ENCODE assay signal across 8 cellular contexts in the genomic region with DNA sequence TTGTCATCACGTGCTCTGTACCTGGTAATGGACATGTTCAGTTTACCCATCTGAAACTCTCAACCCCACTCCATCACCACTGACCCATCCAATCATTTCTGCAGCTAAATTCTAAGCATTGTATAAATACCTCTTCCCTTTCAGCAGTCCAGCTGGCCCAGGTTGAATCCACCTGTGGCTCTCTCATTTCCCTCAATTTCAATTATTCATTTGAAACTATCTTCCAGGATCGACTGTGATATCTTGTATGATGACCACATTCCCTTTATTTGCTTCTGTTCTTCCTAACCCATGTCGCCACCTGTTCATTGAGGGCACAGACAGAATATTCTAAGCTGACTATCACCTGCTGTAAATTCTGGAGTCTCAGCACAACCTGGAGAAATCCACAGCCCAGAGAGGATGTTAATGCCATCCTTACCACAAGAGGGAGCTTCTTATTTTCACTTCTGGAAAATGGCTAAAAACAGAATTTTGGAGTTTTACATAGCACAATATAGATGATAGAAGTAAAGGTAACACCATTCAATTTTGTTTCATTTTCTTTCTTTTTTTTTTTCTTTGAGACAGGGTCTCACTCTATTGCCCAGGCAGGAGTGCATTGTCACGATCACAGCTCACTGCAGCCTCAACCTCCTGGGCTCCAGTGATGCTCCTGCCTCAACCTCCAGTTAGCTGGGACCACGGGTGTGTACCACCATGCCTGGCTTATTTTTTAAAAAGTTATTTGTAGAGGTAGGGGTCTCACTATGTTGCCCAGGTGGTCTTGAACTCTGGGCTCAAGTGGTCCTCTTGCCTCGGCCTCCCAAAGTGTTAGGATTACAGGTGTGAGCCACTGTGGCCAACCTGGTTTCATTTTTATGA. TPM values are rescaled to one million over a fixed set of nuclear protein-coding genes. Genes with fewer than 3 reads are reported as not detected.
A peak's percentile ranks its signal among the peaks of the same experiment; 100 is the strongest.
DNase-seq lines count a peak whose midpoint lies in the region; ATAC-seq and TF ChIP-seq lines count a peak whose summit lies in the region.

No MANE protein-coding gene starts in this region.

- peak; percentile 2 for DNase-seq in AG04450 (ENCODE audit: low read depth, low spot score)
- DNase-seq in GM12864 (ENCODE audit: low read depth), result no peak
- peak; percentile 19 for DNase-seq in NCI-H774 (lab: John Stamatoyannopoulos, UW)
- no peak for DNase-seq in chondrocyte (ENCODE audit: low spot score)
- DNase-seq in naive thymus-derived CD8-positive, alpha-beta T cell, result peak in 3 of 10 donors; percentile 16 to 23 (median 21)
- DNase-seq in NCI-H524 treated with DMSO at 0.1 percent for 48 hours (lab: John Stamatoyannopoulos, UW), result no peak
- no peak for DNase-seq in stimulated activated CD8-positive, alpha-beta memory T cell treated with anti-CD3 and anti-CD28 coated beads, Interleukin-4, amount 100 ng/mL, for 48 hours

- H3K36me3 Mint-ChIP-seq in chondrocyte (ENCODE audit: low read depth), result no peaks in the 10 kb centered on the region
- H3K36me3 Mint-ChIP-seq in naive thymus-derived CD8-positive, alpha-beta T cell, result no peaks in the 10 kb centered on the region

- no peak overlapping the region for H3K27ac ChIP-seq in AG04450 (ENCODE audit: low read depth, low read length)

- H3K4me1 Mint-ChIP-seq in chondrocyte (ENCODE audit: low read depth), result peaks cover 1% of the 10 kb centered on the region
- peaks cover under 1 to 4% (median 2%) of the 10 kb centered on the region in 4 donors for H3K4me1 Mint-ChIP-seq in naive thymus-derived CD8-positive, alpha-beta T cell

- H3K9me3 Mint-ChIP-seq in chondrocyte (ENCODE audit: low read depth), result no peaks in the 10 kb centered on the region
- H3K9me3 Mint-ChIP-seq in naive thymus-derived CD8-positive, alpha-beta T cell, result no peaks in the 10 kb centered on the region

- no peak overlapping the region for H3K4me3 ChIP-seq in AG04450 (ENCODE audit: low read depth, low read length)
- H3K4me3 ChIP-seq in GM12864 (ENCODE audit: low read depth, low read length), result no peak overlapping the region

- CTCF ChIA-PET in AG04450 (lab: Charles Lee), result interaction anchor here (0.5 to 2.0 kb wide), 31 partner anchors 8 to 469 kb away, joined by 3 to 11 read pairs (median 4); a partner anchor contains a TSS

- peak; percentile 36 to 54 for ATAC-seq in naive thymus-derived CD8-positive, alpha-beta T cell
- no peak for ATAC-seq in HG03139 (IDR thresholded peaks at IDR 0.05; ENCODE audit: unreplicated experiment)

- no peaks in the 10 kb centered on the region for H3K9me3 ChIP-seq in AG04450 (ENCODE audit: control insufficient read depth, insufficient read depth, low read length)

- H3K27me3 Mint-ChIP-seq in chondrocyte (ENCODE audit: low read depth), result peaks cover 1% of the 10 kb centered on the region
- peaks cover 5 to 11% (median 6%) of the 10 kb centered on the region in 5 donors for H3K27me3 Mint-ChIP-seq in naive thymus-derived CD8-positive, alpha-beta T cell

- H3K27ac Mint-ChIP-seq in chondrocyte (ENCODE audit: unreplicated experiment), result no peak overlapping the region
- H3K27ac Mint-ChIP-seq in naive thymus-derived CD8-positive, alpha-beta T cell, result peak overlapping the region in 2 of 10 donors; percentile 6 to 8

- H3K4me3 Mint-ChIP-seq in chondrocyte (ENCODE audit: unreplicated experiment), result no peak overlapping the region
- no peak overlapping the region for H3K4me3 Mint-ChIP-seq in naive thymus-derived CD8-positive, alpha-beta T cell

- POLR2A ChIA-PET in AG04450 (lab: Yijun Ruan, JAX), result no interaction called here
- POLR2A ChIA-PET in naive thymus-derived CD8-positive, alpha-beta T cell (lab: Charles Lee), result no interaction called here

- no peaks in the 10 kb centered on the region for H3K27me3 ChIP-seq in AG04450 (ENCODE audit: control insufficient read depth, insufficient read depth, low read length)

- TF ChIP-seq CTCF in AG04450 (IDR thresholded peaks at IDR 0.05; ENCODE audit: low read depth, low read length), result peak; percentile 76
- TF ChIP-seq CTCF in GM12864 (IDR thresholded peaks at IDR 0.05; ENCODE audit: low read depth, low read length, missing control alignments), result peak; percentile 55
- TF ChIP-seq CTCF in chondrocyte (IDR thresholded peaks at IDR 0.05), result peak; percentile 88

RNA-seq across cellular contexts. Expression of a gene that starts 38.6 kb away (rescaled TPM):
- polyA plus RNA-seq in AG04450 (2011; rRNA removed), result 2.6 and 3.8 TPM in 2 replicates
- polyA minus RNA-seq in AG04450 (2011; rRNA and poly(A)+ RNA removed), result 5.6 and 6.3 TPM in 2 replicates
- total RNA-seq in chondrocyte, result 3.7 to 5.5 TPM (median 3.8 TPM) in 3 replicates
- total RNA-seq in naive thymus-derived CD8-positive, alpha-beta T cell, result 1 to 10 TPM; 7.2 to 7.3 TPM
- polyA plus RNA-seq in naive thymus-derived CD8-positive, alpha-beta T cell, result 1 to 10 TPM; 2.0 to 3.2 (median 2.8) TPM

Comparison
In these comparisons a context has a peak if more than half of its experiments do, and no peak if none do; other contexts are left out.
1. DNase-seq: peak in AG04450 (single experiment) and NCI-H774 (single experiment); none in GM12864 (single experiment), chondrocyte (single experiment), NCI-H524 treated with DMSO at 0.1 percent for 48 hours (single experiment) and stimulated activated CD8-positive, alpha-beta memory T cell treated with anti-CD3 and anti-CD28 coated beads, Interleukin-4, amount 100 ng/mL, for 48 hours (single experiment).
2. Peak in every context shown above with its lines, with median percentiles within 50 percentile points of each other: CTCF ChIP-seq.